In genomic region chr15:64180235-64180824, GRCh38 we compare ENCODE assay signal across 1 cellular context.
TF ChIP-seq lines count a peak whose summit lies in the region.

No MANE protein-coding gene starts in this region.

TF ChIP-seq in K562, 482 proteins besides CTCF, POLR2A, EP300 and RAD21 (continued from another document):
- TF ChIP-seq RREB1 (CRISPR knock-in tag; IDR thresholded peaks at IDR 0.05): no peak
